2 cellular contexts compared by ENCODE assay signal in the genomic region with DNA sequence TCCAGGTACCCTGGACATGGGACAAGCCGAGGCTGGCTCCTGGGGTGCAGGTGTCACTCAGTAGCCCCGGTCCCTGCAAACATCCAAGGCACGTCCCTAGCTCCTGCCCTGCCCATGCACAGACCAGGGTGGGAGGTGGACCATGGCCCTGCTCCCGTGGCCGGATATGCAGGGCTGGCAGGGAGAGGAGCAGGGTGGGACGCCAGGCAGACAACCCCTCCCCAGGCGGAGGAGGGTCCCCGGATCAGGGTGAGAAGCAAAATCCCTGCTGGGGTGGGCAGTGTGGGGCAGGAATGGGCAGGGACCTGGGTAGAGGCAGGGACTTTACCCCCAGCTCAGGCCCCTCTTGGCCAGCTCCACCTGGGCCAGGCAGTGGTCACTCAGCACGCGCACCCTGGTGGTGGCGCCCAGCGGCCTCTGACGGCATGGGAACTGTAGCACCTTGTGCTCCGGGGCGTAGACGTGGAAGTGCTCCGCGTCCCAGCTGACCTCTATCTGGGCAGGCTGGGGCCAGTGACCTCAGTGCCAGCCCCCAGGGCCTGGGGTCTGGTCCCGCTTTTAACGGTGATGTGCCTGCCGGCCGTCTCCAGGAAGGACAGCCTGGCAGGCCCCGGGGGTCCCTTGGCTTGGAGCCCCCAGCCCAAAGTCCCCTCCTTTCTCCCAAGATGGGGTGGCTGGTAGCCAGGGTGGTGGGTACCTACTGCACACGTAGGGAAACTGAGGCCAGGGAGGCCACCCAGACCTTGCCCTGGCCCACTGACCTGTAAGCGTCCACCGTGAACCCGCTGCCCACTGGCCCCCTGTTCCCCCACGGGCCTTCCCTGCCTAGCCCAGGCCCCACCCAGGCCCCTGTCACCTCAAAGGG.
TF ChIP-seq lines count a peak whose summit lies in the region.

No MANE protein-coding gene starts in this region.

TF ChIP-seq in K562, 482 proteins besides CTCF, POLR2A, EP300 and RAD21 (continues in another document):
- TF ChIP-seq RBM34 (IDR thresholded peaks at IDR 0.05; ENCODE audit: borderline replicate concordance, insufficient read depth, low read length) = no peak
- no peak for TF ChIP-seq BHLHE40 (IDR thresholded peaks at IDR 0.05; ENCODE audit: low read length)
- peak in 1 of 2 experiments; percentile 25; a peak in 1 of 4 replicates for TF ChIP-seq NRF1 (conservative IDR thresholded peaks at IDR 0.05 in 1 of 2, IDR thresholded peaks at IDR 0.05 in 1 of 2)
- no peak for TF ChIP-seq MXI1 (IDR thresholded peaks at IDR 0.05; ENCODE audit: low read depth, low read length)
- no peak for TF ChIP-seq GABPB2 (CRISPR knock-in tag; conservative IDR thresholded peaks at IDR 0.05)
- no peak for TF ChIP-seq CREB1 (IDR thresholded peaks at IDR 0.05)
- peak; percentile 50; the same call in 1 of the 2 replicates for TF ChIP-seq CREB1 (CRISPR knock-in tag; IDR thresholded peaks at IDR 0.05)
- 0 out of 2 replicates have a peak, but pooled peaks have one; percentile 51 for TF ChIP-seq CBFB (CRISPR knock-in tag; IDR thresholded peaks at IDR 0.05)
- no peak for TF ChIP-seq ETV5 (CRISPR knock-in tag; IDR thresholded peaks at IDR 0.05; ENCODE audit: low read depth)
- TF ChIP-seq, protein P1, sequence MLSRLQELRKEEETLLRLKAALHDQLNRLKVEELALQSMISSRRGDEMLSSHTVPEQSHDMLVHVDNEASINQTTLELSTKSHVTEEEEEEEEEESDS (CRISPR knock-in tag; IDR thresholded peaks at IDR 0.05) = no peak
- TF ChIP-seq, protein P2, sequence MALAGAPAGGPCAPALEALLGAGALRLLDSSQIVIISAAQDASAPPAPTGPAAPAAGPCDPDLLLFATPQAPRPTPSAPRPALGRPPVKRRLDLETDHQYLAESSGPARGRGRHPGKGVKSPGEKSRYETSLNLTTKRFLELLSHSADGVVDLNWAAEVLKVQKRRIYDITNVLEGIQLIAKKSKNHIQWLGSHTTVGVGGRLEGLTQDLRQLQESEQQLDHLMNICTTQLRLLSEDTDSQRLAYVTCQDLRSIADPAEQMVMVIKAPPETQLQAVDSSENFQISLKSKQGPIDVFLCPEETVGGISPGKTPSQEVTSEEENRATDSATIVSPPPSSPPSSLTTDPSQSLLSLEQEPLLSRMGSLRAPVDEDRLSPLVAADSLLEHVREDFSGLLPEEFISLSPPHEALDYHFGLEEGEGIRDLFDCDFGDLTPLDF (CRISPR knock-in tag; IDR thresholded peaks at IDR 0.05) = no peak
- no peak for TF ChIP-seq ERF (CRISPR knock-in tag; IDR thresholded peaks at IDR 0.05)
- TF ChIP-seq LCOR (CRISPR knock-in tag; IDR thresholded peaks at IDR 0.05) = no peak
- peak; percentile 35; the same call in 1 of the 2 replicates for TF ChIP-seq ESRRA (IDR thresholded peaks at IDR 0.05; ENCODE audit: borderline replicate concordance, low read depth)
- TF ChIP-seq ZBTB7A (IDR thresholded peaks at IDR 0.05; ENCODE audit: borderline replicate concordance, control insufficient read depth, low read depth, low read length) = peak; percentile 37; the same call in 1 of the 2 replicates
- TF ChIP-seq, protein P3, sequence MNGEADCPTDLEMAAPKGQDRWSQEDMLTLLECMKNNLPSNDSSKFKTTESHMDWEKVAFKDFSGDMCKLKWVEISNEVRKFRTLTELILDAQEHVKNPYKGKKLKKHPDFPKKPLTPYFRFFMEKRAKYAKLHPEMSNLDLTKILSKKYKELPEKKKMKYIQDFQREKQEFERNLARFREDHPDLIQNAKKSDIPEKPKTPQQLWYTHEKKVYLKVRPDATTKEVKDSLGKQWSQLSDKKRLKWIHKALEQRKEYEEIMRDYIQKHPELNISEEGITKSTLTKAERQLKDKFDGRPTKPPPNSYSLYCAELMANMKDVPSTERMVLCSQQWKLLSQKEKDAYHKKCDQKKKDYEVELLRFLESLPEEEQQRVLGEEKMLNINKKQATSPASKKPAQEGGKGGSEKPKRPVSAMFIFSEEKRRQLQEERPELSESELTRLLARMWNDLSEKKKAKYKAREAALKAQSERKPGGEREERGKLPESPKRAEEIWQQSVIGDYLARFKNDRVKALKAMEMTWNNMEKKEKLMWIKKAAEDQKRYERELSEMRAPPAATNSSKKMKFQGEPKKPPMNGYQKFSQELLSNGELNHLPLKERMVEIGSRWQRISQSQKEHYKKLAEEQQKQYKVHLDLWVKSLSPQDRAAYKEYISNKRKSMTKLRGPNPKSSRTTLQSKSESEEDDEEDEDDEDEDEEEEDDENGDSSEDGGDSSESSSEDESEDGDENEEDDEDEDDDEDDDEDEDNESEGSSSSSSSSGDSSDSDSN (IDR thresholded peaks at IDR 0.05; ENCODE audit: borderline replicate concordance in 1 of 2, low read depth in 2 of 2, low read length in 2 of 2) = 0 out of 4 replicates have a peak, but pooled peaks of 1 of the 2 experiments have one; percentile 35
- no peak for TF ChIP-seq SMARCA5 (IDR thresholded peaks at IDR 0.05)
- TF ChIP-seq RB1 (IDR thresholded peaks at IDR 0.05; ENCODE audit: low read depth) = peak; percentile 29; the same call in 1 of the 2 replicates
- TF ChIP-seq EGR1 (conservative IDR thresholded peaks at IDR 0.05) = no peak
- no peak for TF ChIP-seq DNMT1 (IDR thresholded peaks at IDR 0.05)
- TF ChIP-seq CREM (IDR thresholded peaks at IDR 0.05; ENCODE audit: low read depth) = peak; percentile 35; the same call in 1 of the 2 replicates
- no peak for TF ChIP-seq RNF2 (IDR thresholded peaks at IDR 0.05)
- no peak for TF ChIP-seq MCM7 (IDR thresholded peaks at IDR 0.05)
- peak; percentile 49; the same call in 1 of the 2 replicates for TF ChIP-seq RBM14 (IDR thresholded peaks at IDR 0.05; ENCODE audit: borderline replicate concordance, insufficient read depth, low read depth, low read length)
- TF ChIP-seq, protein P4, sequence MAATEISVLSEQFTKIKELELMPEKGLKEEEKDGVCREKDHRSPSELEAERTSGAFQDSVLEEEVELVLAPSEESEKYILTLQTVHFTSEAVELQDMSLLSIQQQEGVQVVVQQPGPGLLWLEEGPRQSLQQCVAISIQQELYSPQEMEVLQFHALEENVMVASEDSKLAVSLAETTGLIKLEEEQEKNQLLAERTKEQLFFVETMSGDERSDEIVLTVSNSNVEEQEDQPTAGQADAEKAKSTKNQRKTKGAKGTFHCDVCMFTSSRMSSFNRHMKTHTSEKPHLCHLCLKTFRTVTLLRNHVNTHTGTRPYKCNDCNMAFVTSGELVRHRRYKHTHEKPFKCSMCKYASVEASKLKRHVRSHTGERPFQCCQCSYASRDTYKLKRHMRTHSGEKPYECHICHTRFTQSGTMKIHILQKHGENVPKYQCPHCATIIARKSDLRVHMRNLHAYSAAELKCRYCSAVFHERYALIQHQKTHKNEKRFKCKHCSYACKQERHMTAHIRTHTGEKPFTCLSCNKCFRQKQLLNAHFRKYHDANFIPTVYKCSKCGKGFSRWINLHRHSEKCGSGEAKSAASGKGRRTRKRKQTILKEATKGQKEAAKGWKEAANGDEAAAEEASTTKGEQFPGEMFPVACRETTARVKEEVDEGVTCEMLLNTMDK (IDR thresholded peaks at IDR 0.05; ENCODE audit: borderline replicate concordance, insufficient read depth, low read depth, low read length, poor library complexity, severe bottlenecking) = peak; percentile 88
- TF ChIP-seq ATF7 (IDR thresholded peaks at IDR 0.05) = no peak
- TF ChIP-seq ZNF140 (CRISPR knock-in tag; IDR thresholded peaks at IDR 0.05) = no peak
- no peak for TF ChIP-seq HMG20A (CRISPR knock-in tag; conservative IDR thresholded peaks at IDR 0.05)

TF ChIP-seq in HepG2, 621 proteins besides CTCF, POLR2A, EP300 and RAD21 (continues in another document):
- TF ChIP-seq, protein P5, sequence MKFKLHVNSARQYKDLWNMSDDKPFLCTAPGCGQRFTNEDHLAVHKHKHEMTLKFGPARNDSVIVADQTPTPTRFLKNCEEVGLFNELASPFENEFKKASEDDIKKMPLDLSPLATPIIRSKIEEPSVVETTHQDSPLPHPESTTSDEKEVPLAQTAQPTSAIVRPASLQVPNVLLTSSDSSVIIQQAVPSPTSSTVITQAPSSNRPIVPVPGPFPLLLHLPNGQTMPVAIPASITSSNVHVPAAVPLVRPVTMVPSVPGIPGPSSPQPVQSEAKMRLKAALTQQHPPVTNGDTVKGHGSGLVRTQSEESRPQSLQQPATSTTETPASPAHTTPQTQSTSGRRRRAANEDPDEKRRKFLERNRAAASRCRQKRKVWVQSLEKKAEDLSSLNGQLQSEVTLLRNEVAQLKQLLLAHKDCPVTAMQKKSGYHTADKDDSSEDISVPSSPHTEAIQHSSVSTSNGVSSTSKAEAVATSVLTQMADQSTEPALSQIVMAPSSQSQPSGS (CRISPR knock-in tag; IDR thresholded peaks at IDR 0.05) = no peak
- TF ChIP-seq CBX5 (CRISPR knock-in tag; IDR thresholded peaks at IDR 0.05; ENCODE audit: borderline replicate concordance) = no peak
- peak; percentile 70 for TF ChIP-seq ZFX (CRISPR knock-in tag; IDR thresholded peaks at IDR 0.05; ENCODE audit: low read depth)
- TF ChIP-seq, protein P6, sequence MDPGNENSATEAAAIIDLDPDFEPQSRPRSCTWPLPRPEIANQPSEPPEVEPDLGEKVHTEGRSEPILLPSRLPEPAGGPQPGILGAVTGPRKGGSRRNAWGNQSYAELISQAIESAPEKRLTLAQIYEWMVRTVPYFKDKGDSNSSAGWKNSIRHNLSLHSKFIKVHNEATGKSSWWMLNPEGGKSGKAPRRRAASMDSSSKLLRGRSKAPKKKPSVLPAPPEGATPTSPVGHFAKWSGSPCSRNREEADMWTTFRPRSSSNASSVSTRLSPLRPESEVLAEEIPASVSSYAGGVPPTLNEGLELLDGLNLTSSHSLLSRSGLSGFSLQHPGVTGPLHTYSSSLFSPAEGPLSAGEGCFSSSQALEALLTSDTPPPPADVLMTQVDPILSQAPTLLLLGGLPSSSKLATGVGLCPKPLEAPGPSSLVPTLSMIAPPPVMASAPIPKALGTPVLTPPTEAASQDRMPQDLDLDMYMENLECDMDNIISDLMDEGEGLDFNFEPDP (CRISPR knock-in tag; conservative IDR thresholded peaks at IDR 0.05) = no peak
- TF ChIP-seq, protein P7, sequence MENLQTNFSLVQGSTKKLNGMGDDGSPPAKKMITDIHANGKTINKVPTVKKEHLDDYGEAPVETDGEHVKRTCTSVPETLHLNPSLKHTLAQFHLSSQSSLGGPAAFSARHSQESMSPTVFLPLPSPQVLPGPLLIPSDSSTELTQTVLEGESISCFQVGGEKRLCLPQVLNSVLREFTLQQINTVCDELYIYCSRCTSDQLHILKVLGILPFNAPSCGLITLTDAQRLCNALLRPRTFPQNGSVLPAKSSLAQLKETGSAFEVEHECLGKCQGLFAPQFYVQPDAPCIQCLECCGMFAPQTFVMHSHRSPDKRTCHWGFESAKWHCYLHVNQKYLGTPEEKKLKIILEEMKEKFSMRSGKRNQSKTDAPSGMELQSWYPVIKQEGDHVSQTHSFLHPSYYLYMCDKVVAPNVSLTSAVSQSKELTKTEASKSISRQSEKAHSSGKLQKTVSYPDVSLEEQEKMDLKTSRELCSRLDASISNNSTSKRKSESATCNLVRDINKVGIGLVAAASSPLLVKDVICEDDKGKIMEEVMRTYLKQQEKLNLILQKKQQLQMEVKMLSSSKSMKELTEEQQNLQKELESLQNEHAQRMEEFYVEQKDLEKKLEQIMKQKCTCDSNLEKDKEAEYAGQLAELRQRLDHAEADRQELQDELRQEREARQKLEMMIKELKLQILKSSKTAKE (CRISPR knock-in tag; IDR thresholded peaks at IDR 0.05; ENCODE audit: borderline replicate concordance) = no peak
- TF ChIP-seq ZNF652 (CRISPR knock-in tag; IDR thresholded peaks at IDR 0.05; ENCODE audit: borderline replicate concordance, low read depth) = no peak
- TF ChIP-seq, protein P8, sequence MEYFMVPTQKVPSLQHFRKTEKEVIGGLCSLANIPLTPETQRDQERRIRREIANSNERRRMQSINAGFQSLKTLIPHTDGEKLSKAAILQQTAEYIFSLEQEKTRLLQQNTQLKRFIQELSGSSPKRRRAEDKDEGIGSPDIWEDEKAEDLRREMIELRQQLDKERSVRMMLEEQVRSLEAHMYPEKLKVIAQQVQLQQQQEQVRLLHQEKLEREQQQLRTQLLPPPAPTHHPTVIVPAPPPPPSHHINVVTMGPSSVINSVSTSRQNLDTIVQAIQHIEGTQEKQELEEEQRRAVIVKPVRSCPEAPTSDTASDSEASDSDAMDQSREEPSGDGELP (IDR thresholded peaks at IDR 0.05; ENCODE audit: borderline replicate concordance, low read depth) = peak; percentile 56; the same call in 1 of the 2 replicates
- TF ChIP-seq CEBPB (IDR thresholded peaks at IDR 0.05; ENCODE audit: borderline replicate concordance, low read depth, low read length) = no peak
- TF ChIP-seq DR1 (CRISPR knock-in tag; IDR thresholded peaks at IDR 0.05) = no peak
- TF ChIP-seq, protein P9, sequence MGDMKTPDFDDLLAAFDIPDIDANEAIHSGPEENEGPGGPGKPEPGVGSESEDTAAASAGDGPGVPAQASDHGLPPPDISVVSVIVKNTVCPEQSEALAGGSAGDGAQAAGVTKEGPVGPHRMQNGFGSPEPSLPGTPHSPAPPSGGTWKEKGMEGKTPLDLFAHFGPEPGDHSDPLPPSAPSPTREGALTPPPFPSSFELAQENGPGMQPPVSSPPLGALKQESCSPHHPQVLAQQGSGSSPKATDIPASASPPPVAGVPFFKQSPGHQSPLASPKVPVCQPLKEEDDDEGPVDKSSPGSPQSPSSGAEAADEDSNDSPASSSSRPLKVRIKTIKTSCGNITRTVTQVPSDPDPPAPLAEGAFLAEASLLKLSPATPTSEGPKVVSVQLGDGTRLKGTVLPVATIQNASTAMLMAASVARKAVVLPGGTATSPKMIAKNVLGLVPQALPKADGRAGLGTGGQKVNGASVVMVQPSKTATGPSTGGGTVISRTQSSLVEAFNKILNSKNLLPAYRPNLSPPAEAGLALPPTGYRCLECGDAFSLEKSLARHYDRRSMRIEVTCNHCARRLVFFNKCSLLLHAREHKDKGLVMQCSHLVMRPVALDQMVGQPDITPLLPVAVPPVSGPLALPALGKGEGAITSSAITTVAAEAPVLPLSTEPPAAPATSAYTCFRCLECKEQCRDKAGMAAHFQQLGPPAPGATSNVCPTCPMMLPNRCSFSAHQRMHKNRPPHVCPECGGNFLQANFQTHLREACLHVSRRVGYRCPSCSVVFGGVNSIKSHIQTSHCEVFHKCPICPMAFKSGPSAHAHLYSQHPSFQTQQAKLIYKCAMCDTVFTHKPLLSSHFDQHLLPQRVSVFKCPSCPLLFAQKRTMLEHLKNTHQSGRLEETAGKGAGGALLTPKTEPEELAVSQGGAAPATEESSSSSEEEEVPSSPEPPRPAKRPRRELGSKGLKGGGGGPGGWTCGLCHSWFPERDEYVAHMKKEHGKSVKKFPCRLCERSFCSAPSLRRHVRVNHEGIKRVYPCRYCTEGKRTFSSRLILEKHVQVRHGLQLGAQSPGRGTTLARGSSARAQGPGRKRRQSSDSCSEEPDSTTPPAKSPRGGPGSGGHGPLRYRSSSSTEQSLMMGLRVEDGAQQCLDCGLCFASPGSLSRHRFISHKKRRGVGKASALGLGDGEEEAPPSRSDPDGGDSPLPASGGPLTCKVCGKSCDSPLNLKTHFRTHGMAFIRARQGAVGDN (CRISPR knock-in tag; IDR thresholded peaks at IDR 0.05) = peak; percentile 83
- no peak for TF ChIP-seq ZSCAN29 (CRISPR knock-in tag; conservative IDR thresholded peaks at IDR 0.05)
- no peak for TF ChIP-seq ZNF672 (CRISPR knock-in tag; IDR thresholded peaks at IDR 0.05)
- TF ChIP-seq TAF15 (IDR thresholded peaks at IDR 0.05; ENCODE audit: low read depth, low read length, poor library complexity, severe bottlenecking) = no peak
- TF ChIP-seq, protein P10, sequence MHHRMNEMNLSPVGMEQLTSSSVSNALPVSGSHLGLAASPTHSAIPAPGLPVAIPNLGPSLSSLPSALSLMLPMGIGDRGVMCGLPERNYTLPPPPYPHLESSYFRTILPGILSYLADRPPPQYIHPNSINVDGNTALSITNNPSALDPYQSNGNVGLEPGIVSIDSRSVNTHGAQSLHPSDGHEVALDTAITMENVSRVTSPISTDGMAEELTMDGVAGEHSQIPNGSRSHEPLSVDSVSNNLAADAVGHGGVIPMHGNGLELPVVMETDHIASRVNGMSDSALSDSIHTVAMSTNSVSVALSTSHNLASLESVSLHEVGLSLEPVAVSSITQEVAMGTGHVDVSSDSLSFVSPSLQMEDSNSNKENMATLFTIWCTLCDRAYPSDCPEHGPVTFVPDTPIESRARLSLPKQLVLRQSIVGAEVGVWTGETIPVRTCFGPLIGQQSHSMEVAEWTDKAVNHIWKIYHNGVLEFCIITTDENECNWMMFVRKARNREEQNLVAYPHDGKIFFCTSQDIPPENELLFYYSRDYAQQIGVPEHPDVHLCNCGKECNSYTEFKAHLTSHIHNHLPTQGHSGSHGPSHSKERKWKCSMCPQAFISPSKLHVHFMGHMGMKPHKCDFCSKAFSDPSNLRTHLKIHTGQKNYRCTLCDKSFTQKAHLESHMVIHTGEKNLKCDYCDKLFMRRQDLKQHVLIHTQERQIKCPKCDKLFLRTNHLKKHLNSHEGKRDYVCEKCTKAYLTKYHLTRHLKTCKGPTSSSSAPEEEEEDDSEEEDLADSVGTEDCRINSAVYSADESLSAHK (CRISPR knock-in tag; IDR thresholded peaks at IDR 0.05; ENCODE audit: borderline replicate concordance) = no peak
